In genomic region chr4:774419-775092, GRCh38 we compare ENCODE assay signal across 2 cellular contexts. TPM values are rescaled to one million over a fixed set of nuclear protein-coding genes. Genes with fewer than 3 reads are reported as not detected.
"Had no signal": no experiment of that assay in that cellular context is flagged by ENCODE, and none has a peak within 500 bp of the region (broad histone marks: within the 10 kb centered on the region; RNA-seq: fewer than 3 reads in every experiment).

No MANE protein-coding gene starts in this region.

RNA-seq across cellular contexts. Expression of gene CPLX1, which starts 51.4 kb away (rescaled TPM):
- total RNA-seq: activated B cell treated with CpG ODN at 0.5 μM for 24 hours, osteocyte had no signal
